Comparison of ENCODE assay signal across 18 cellular contexts in genomic region chr9:93036887-93037475, GRCh38. TPM values are rescaled to one million over a fixed set of nuclear protein-coding genes. Genes with fewer than 3 reads are reported as not detected.
DNase-seq lines count a peak whose midpoint lies in the region; ATAC-seq, FAIRE-seq and TF ChIP-seq lines count a peak whose summit lies in the region.
"Had no signal": no experiment of that assay in that cellular context is flagged by ENCODE, and none has a peak within 500 bp of the region (broad histone marks: within the 10 kb centered on the region; RNA-seq: fewer than 3 reads in every experiment).

No MANE protein-coding gene starts in this region.

- H3K27me3 ChIP-seq in OCI-LY1 (ENCODE audit: insufficient read depth, low read length) (no peaks in the 10 kb centered on the region), H1 (replicated peaks in 1 of 4; ENCODE audit: control insufficient read depth in 3 of 4, extremely low read depth in 1 of 4, insufficient read depth in 3 of 4, low read length in 3 of 4) (no peaks in the 10 kb centered on the region)

- TF ChIP-seq CTCF in OCI-LY1 (IDR thresholded peaks at IDR 0.05; ENCODE audit: low read length) (peak; percentile 36; the same call in 1 of the 2 replicates), H1 (IDR thresholded peaks at IDR 0.05; ENCODE audit: control extremely low read depth in 1 of 3, insufficient read depth in 1 of 3, low read depth in 1 of 3, low read length in 3 of 3) (peak in 2 of 3 experiments; percentile 1 to 48; a peak in 2 of 4 replicates), foreskin fibroblast (IDR thresholded peaks at IDR 0.05; ENCODE audit: low read depth, low read length) (no peak)

- H3K27ac ChIP-seq in OCI-LY1 (ENCODE audit: low read depth, low read length, poor library complexity, severe bottlenecking) (no peak overlapping the region), H1 (ENCODE audit: low read depth, low read length) (no peak overlapping the region)
- H3K27ac ChIP-seq: cardiac muscle cell had no signal

- TF ChIP-seq POLR2A in H1 (IDR thresholded peaks at IDR 0.05; ENCODE audit: control extremely low read depth in 1 of 2, low read depth in 2 of 2, low read length in 2 of 2), result no peak

- no peaks in the 10 kb centered on the region for H3K9me2 ChIP-seq in OCI-LY1 (ENCODE audit: low read depth, low read length)

- H2BK12ac ChIP-seq in H1 (ENCODE audit: low read depth, low read length), result peak overlapping the region; percentile 50; the same call in 1 of the 2 replicates

- H3K4ac ChIP-seq in H1 (replicated peaks; ENCODE audit: insufficient read length, low read depth, low read length), result no peak overlapping the region

- peak overlapping the region; percentile 57; the same call in 1 of the 2 replicates for H4K8ac ChIP-seq in H1 (ENCODE audit: extremely low read depth, insufficient read depth, low read length)

- H2AK5ac ChIP-seq in H1 (ENCODE audit: low read depth, low read length), result no peak overlapping the region

- CTCF ChIA-PET in activated naive CD4-positive, alpha-beta T cell treated with anti-CD3 and anti-CD28 coated beads for 36 hours (lab: Charles Lee), result interaction anchor here (0.9 to 1.5 kb wide), 7 partner anchors 15 to 68 kb away, joined by 3 to 4 read pairs (median 3); no protein-coding TSS in a partner anchor
- CTCF ChIA-PET in H1 (lab: Charles Lee; ENCODE audit: partially characterized antibody), result interaction anchor here (0.5 to 4.9 kb wide), 21 partner anchors 10 to 446 kb away, joined by 3 to 44 read pairs (median 4); partner anchors contain the start of gene CARD19

- H3K27ac Mint-ChIP-seq in activated naive CD4-positive, alpha-beta T cell treated with anti-CD3 and anti-CD28 coated beads for 36 hours, result peak overlapping the region; percentile 71
- peak overlapping the region; percentile 84 for H3K27ac Mint-ChIP-seq in stimulated activated effector memory CD8-positive, alpha-beta T cell treated with anti-CD3 and anti-CD28 coated beads, Interleukin-12 subunit alpha, Interleukin-12 subunit beta, amount 100 ng/mL, for 72 hours

- TF ChIP-seq EP300 in H1 (IDR thresholded peaks at IDR 0.05; ENCODE audit: borderline replicate concordance in 1 of 2, low read depth in 2 of 2, low read length in 2 of 2), result no peak

- peaks cover 5% of the 10 kb centered on the region; the same call in 1 of the 2 replicates for H3K36me3 ChIP-seq in OCI-LY1 (ENCODE audit: insufficient read depth, low read length)
- no peaks in the 10 kb centered on the region for H3K36me3 ChIP-seq in H1 (ENCODE audit: control insufficient read depth in 2 of 4, insufficient read depth in 4 of 4, low read length in 3 of 4)
- H3K36me3 ChIP-seq: cardiac muscle cell had no signal

- H3K14ac ChIP-seq in H1 (ENCODE audit: insufficient read length), result no peak overlapping the region

- DNase-seq in activated naive CD4-positive, alpha-beta T cell treated with anti-CD3 and anti-CD28 coated beads for 36 hours, result no peak
- no peak for DNase-seq in activated naive CD4-positive, alpha-beta T cell (lab: John Stamatoyannopoulos, UW)
- DNase-seq in H1 (ENCODE audit: low read depth in 1 of 2, low spot score in 2 of 2) (no peak), foreskin fibroblast (no peak)
- DNase-seq in stimulated activated effector memory CD8-positive, alpha-beta T cell treated with anti-CD3 and anti-CD28 coated beads, Interleukin-12 subunit alpha, Interleukin-12 subunit beta, amount 100 ng/mL, for 72 hours (ENCODE audit: low spot score in 2 of 2), result no peak
- no peak for DNase-seq in stimulated activated CD4-positive, alpha-beta T cell treated with anti-CD3 and anti-CD28 coated beads, Interleukin-2, amount 100 ng/mL, for 48 hours
- DNase-seq: activated CD4-positive, alpha-beta T cell treated with anti-CD3 and anti-CD28 coated beads, Interleukin-2, amount 50 U/mL, for 4 hours; activated gamma-delta T cell treated with Interleukin-2 at 50 U/mL for 16 hours; mesendoderm; NCI-H2107; NCI-H82; Right ventricle myocardium superior; small intestine had no signal

- H3K9me3 Mint-ChIP-seq in activated naive CD4-positive, alpha-beta T cell treated with anti-CD3 and anti-CD28 coated beads for 36 hours, result no peaks in the 10 kb centered on the region
- H3K9me3 Mint-ChIP-seq in stimulated activated effector memory CD8-positive, alpha-beta T cell treated with anti-CD3 and anti-CD28 coated beads, Interleukin-12 subunit alpha, Interleukin-12 subunit beta, amount 100 ng/mL, for 72 hours, result no peaks in the 10 kb centered on the region

- no peak overlapping the region for H3K23ac ChIP-seq in H1 (ENCODE audit: insufficient read length)

- WGBS in H1 (ENCODE audit: extremely low coverage in 1 of 2, insufficient coverage in 1 of 2, insufficient read length in 1 of 2, insufficient replicate concordance in 2 of 2, low coverage in 1 of 2, low lambda C conversion rate in 2 of 2, missing lambda C conversion rate in 1 of 2), 2 experiments, result 89% methylated on average over 13 of the region's 13 CpGs; no CpG with 5 or more reads in 1 of the 2 experiments

- no peak overlapping the region for H3K4me2 ChIP-seq in OCI-LY1 (ENCODE audit: low read length)
- no peak overlapping the region for H3K4me2 ChIP-seq in H1 (ENCODE audit: insufficient read depth in 1 of 2, low read depth in 2 of 2, low read length in 2 of 2)

- no peak overlapping the region for H2BK15ac ChIP-seq in H1 (ENCODE audit: low read length)

- peaks cover 60% of the 10 kb centered on the region for H3K4me1 Mint-ChIP-seq in activated naive CD4-positive, alpha-beta T cell treated with anti-CD3 and anti-CD28 coated beads for 36 hours (ENCODE audit: low read depth)
- peaks cover 53% of the 10 kb centered on the region for H3K4me1 Mint-ChIP-seq in stimulated activated effector memory CD8-positive, alpha-beta T cell treated with anti-CD3 and anti-CD28 coated beads, Interleukin-12 subunit alpha, Interleukin-12 subunit beta, amount 100 ng/mL, for 72 hours

- peak; percentile 11 to 26; a peak in 2 of 4 replicates for TF ChIP-seq RAD21 in H1 (IDR thresholded peaks at IDR 0.05 in 1 of 2, conservative IDR thresholded peaks at IDR 0.05 in 1 of 2; ENCODE audit: low read depth in 2 of 2, low read length in 2 of 2)

- POLR2A ChIA-PET in H1 (lab: Charles Lee; ENCODE audit: partially characterized antibody), result interaction anchor here (1.1 kb wide), 1 partner anchor 16 kb away, joined by 4 read pairs; no protein-coding TSS in a partner anchor

- H3K9me3 ChIP-seq in OCI-LY1 (ENCODE audit: low read length), result no peaks in the 10 kb centered on the region
- no peaks in the 10 kb centered on the region for H3K9me3 ChIP-seq in H1 (ENCODE audit: insufficient read depth in 2 of 2, low read depth in 1 of 2, low read length in 1 of 2)

- no peak for FAIRE-seq in H1 (lab: Jason Lieb, UNC)
- FAIRE-seq: endometrium, HTR-8/SVneo, small intestine had no signal

- H2BK20ac ChIP-seq in H1 (ENCODE audit: low read length), result no peak overlapping the region

- peaks cover 12% of the 10 kb centered on the region for H3K36me3 Mint-ChIP-seq in activated naive CD4-positive, alpha-beta T cell treated with anti-CD3 and anti-CD28 coated beads for 36 hours (ENCODE audit: low read depth)
- H3K36me3 Mint-ChIP-seq in stimulated activated effector memory CD8-positive, alpha-beta T cell treated with anti-CD3 and anti-CD28 coated beads, Interleukin-12 subunit alpha, Interleukin-12 subunit beta, amount 100 ng/mL, for 72 hours, result peaks cover 75% of the 10 kb centered on the region

- H3K23me2 ChIP-seq in H1 (ENCODE audit: low read depth, low read length), result no peaks in the 10 kb centered on the region

- H2AFZ ChIP-seq in OCI-LY1 (ENCODE audit: low read length) (no peak overlapping the region), H1 (ENCODE audit: low read length) (no peak overlapping the region)

- no peak overlapping the region for H2BK120ac ChIP-seq in H1 (replicated peaks; ENCODE audit: low read depth, low read length)

- intact Hi-C loops in activated naive CD4-positive, alpha-beta T cell treated with anti-CD3 and anti-CD28 coated beads for 36 hours (cut with micrococcal nuclease), result no loop called here

- H3K9ac ChIP-seq in OCI-LY1 (ENCODE audit: low read length) (no peak overlapping the region), H1 (replicated peaks in 1 of 4; ENCODE audit: extremely low read depth in 1 of 4, low read depth in 3 of 4, low read length in 3 of 4) (no peak overlapping the region)

- no peak overlapping the region for H3K56ac ChIP-seq in H1 (replicated peaks; ENCODE audit: insufficient read length, low read depth, low read length)

- no peak overlapping the region for H3K18ac ChIP-seq in H1 (ENCODE audit: extremely low read depth, low read length)

- no peak overlapping the region for H2BK5ac ChIP-seq in H1 (ENCODE audit: low read depth, low read length)

- H3K4me3 ChIP-seq in OCI-LY1 (ENCODE audit: low read depth, low read length, poor library complexity, severe bottlenecking), result no peak overlapping the region
- H3K4me3 ChIP-seq in H1 (ENCODE audit: extremely low read depth in 1 of 4, insufficient read depth in 2 of 4, low read depth in 3 of 4, low read length in 4 of 4), result no peak overlapping the region
- no peak overlapping the region for H3K4me3 ChIP-seq in foreskin fibroblast (ENCODE audit: low read depth in 1 of 2, low read length in 2 of 2)
- H3K4me3 ChIP-seq: cardiac muscle cell had no signal

- no peaks in the 10 kb centered on the region for H3K27me3 Mint-ChIP-seq in activated naive CD4-positive, alpha-beta T cell treated with anti-CD3 and anti-CD28 coated beads for 36 hours (ENCODE audit: low read depth)

- no peaks in the 10 kb centered on the region for H3K79me1 ChIP-seq in H1 (ENCODE audit: low read depth, low read length)

- H3K79me2 ChIP-seq in OCI-LY1 (ENCODE audit: insufficient read depth, low read length) (no peaks in the 10 kb centered on the region), H1 (ENCODE audit: control insufficient read depth in 1 of 2, insufficient read depth in 2 of 2, low read length in 2 of 2) (no peaks in the 10 kb centered on the region)

- H3F3A ChIP-seq in OCI-LY1 (ENCODE audit: insufficient read depth, low read length), result no peaks in the 10 kb centered on the region

- peaks cover 4% of the 10 kb centered on the region for H3K4me1 ChIP-seq in OCI-LY1 (ENCODE audit: insufficient read depth, low read length, severe bottlenecking)
- peaks cover 0 to 9% (median under 1%) of the 10 kb centered on the region in 4 experiments; a peak in 3 of 7 replicates for H3K4me1 ChIP-seq in H1 (replicated peaks in 1 of 4; ENCODE audit: control insufficient read depth in 3 of 4, insufficient read depth in 4 of 4, low read length in 3 of 4)

- no peak overlapping the region for H4K5ac ChIP-seq in H1 (ENCODE audit: insufficient read length, low read depth, low read length)

- no peak for ATAC-seq in stimulated activated effector memory CD8-positive, alpha-beta T cell treated with anti-CD3 and anti-CD28 coated beads, Interleukin-12 subunit alpha, Interleukin-12 subunit beta, amount 100 ng/mL, for 72 hours
- ATAC-seq in GM21529 (IDR thresholded peaks at IDR 0.05; ENCODE audit: unreplicated experiment), result no peak

- no peaks in the 10 kb centered on the region for H4K20me1 ChIP-seq in OCI-LY1 (ENCODE audit: insufficient read depth, low read length)
- H4K20me1 ChIP-seq in H1 (replicated peaks in 1 of 2; ENCODE audit: control insufficient read depth in 1 of 2, insufficient read depth in 2 of 2, low read length in 2 of 2), result no peaks in the 10 kb centered on the region

- no peak overlapping the region for H4K91ac ChIP-seq in H1 (replicated peaks; ENCODE audit: insufficient read length, low read length)

- no peak overlapping the region for H3K4me3 Mint-ChIP-seq in activated naive CD4-positive, alpha-beta T cell treated with anti-CD3 and anti-CD28 coated beads for 36 hours
- H3K4me3 Mint-ChIP-seq in stimulated activated effector memory CD8-positive, alpha-beta T cell treated with anti-CD3 and anti-CD28 coated beads, Interleukin-12 subunit alpha, Interleukin-12 subunit beta, amount 100 ng/mL, for 72 hours, result peak overlapping the region; percentile 30

RNA-seq across cellular contexts. Expression of gene SUSD3, which starts 21.5 kb away (rescaled TPM):
- total RNA-seq in activated naive CD4-positive, alpha-beta T cell treated with anti-CD3 and anti-CD28 coated beads for 36 hours, result 10 to 100 TPM; 62.7 to 68.3 TPM
- 5.5 and 6.2 TPM in 2 replicates for total RNA-seq in H1 (2021; fragmentation: NEBNext Ultra II Directional; extraction: Animal tissue kit (Norgen Biotek cat#: 25700))
- polyA plus RNA-seq in H1 (2011; rRNA removed), result 35.4 and 36.0 TPM in 2 replicates
- 22.6 TPM for polyA plus RNA-seq in H1 (2011; cell fraction: cytosol; rRNA removed)
- polyA plus RNA-seq in H1 (2011; cell fraction: nucleus; rRNA removed), result 16.8 TPM
- 6.3 to 11.3 TPM (median 8.3 TPM) in 4 replicates for polyA plus RNA-seq in H1 (2012, experiment 1 of 2)
- polyA plus RNA-seq in H1 (2012, experiment 2 of 2), result 10.7 TPM
- 8.2 TPM for polyA plus RNA-seq in H1 (2013, experiment 1 of 2)
- 9.4 TPM for polyA plus RNA-seq in H1 (2013, experiment 2 of 2)
- 5.2 and 7.2 TPM in 2 replicates for polyA minus RNA-seq in H1 (2011; rRNA and poly(A)+ RNA removed)
- polyA minus RNA-seq in H1 (2011; cell fraction: cytosol; rRNA and poly(A)+ RNA removed), result 8.8 TPM
- polyA minus RNA-seq in H1 (2011; cell fraction: nucleus; rRNA and poly(A)+ RNA removed), result 7.3 TPM
- total RNA-seq: cardiac muscle cell had no signal
- polyA plus RNA-seq: cardiac muscle cell had no signal

RNA-seq across cellular contexts. Expression of gene CARD19, which starts 59.0 kb away (rescaled TPM):
- 10 to 100 TPM; 51.4 to 52.0 TPM for total RNA-seq in activated naive CD4-positive, alpha-beta T cell treated with anti-CD3 and anti-CD28 coated beads for 36 hours
- total RNA-seq in H1 (2021; fragmentation: NEBNext Ultra II Directional; extraction: Animal tissue kit (Norgen Biotek cat#: 25700)), result 21.2 and 27.7 TPM in 2 replicates
- polyA plus RNA-seq in H1 (2011; rRNA removed), result 112 and 144 TPM in 2 replicates
- polyA plus RNA-seq in H1 (2011; cell fraction: cytosol; rRNA removed), result 66.2 TPM
- polyA plus RNA-seq in H1 (2011; cell fraction: nucleus; rRNA removed), result 57.8 TPM
- polyA plus RNA-seq in H1 (2012, experiment 1 of 2), result 13.4 to 28.1 TPM (median 26.0 TPM) in 4 replicates
- polyA plus RNA-seq in H1 (2012, experiment 2 of 2), result 36.2 TPM
- 30.6 TPM for polyA plus RNA-seq in H1 (2013, experiment 1 of 2)
- polyA plus RNA-seq in H1 (2013, experiment 2 of 2), result 30.0 TPM
- 11.7 and 13.5 TPM in 2 replicates for polyA minus RNA-seq in H1 (2011; rRNA and poly(A)+ RNA removed)
- polyA minus RNA-seq in H1 (2011; cell fraction: cytosol; rRNA and poly(A)+ RNA removed), result 12.4 TPM
- 10.4 TPM for polyA minus RNA-seq in H1 (2011; cell fraction: nucleus; rRNA and poly(A)+ RNA removed)
